In the genomic region with DNA sequence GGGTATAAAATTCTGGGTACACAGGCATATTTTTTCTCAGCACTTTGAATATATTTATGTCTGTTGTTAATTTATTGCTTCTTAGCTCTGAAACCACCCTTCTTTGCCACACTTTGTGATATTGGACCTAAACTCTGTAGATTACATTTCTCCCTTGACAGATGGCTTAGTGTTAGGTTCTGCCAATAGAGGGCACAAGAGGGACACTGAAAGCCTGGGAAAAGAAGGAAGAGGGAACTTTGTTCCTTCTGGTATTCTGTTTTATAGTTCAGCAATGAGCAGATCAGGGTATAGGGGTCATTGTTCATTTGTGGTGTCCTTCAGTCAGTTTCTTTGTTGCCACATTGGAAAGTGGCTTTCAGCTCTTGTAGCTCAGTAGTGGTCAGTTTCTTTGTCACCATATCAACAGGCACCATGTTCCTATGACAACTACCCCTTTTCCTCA, we compare ENCODE assay signal across 11 cellular contexts.
DNase-seq lines count a peak whose midpoint lies in the region; ATAC-seq and TF ChIP-seq lines count a peak whose summit lies in the region.
"Had no signal": no experiment of that assay in that cellular context is flagged by ENCODE, and none has a peak within 500 bp of the region (broad histone marks: within the 10 kb centered on the region; RNA-seq: fewer than 3 reads in every experiment).

No MANE protein-coding gene starts in this region.

- TF ChIP-seq CTCF in C4-2B (conservative IDR thresholded peaks at IDR 0.05) (peak; percentile 63), hepatocyte (IDR thresholded peaks at IDR 0.05; ENCODE audit: poor library complexity) (peak; percentile 45)

- DNase-seq in OCI-M1 (lab: John Stamatoyannopoulos, UW) (peak; percentile 74), hepatocyte (ENCODE audit: low spot score) (peak; percentile 44), anterior cingulate cortex (lab: John Stamatoyannopoulos, UW) (no peak)
- DNase-seq in effector CD8-positive, alpha-beta T cell (lab: John Stamatoyannopoulos, UW), result no peak
- DNase-seq: COR-L47, islet precursor cell, T-helper 2 cell had no signal

- H4K20me1 ChIP-seq in hepatocyte (ENCODE audit: insufficient read depth, poor library complexity, severe bottlenecking), result no peaks in the 10 kb centered on the region

- H3K27me3 ChIP-seq in hepatocyte, result no peaks in the 10 kb centered on the region

- H3K9me3 ChIP-seq in hepatocyte (ENCODE audit: low read depth), result peaks cover 8% of the 10 kb centered on the region

- H3K4me2 ChIP-seq in hepatocyte, result no peak overlapping the region

- peak; percentile 40 for TF ChIP-seq RAD21 in Ishikawa (IDR thresholded peaks at IDR 0.05; ENCODE audit: low read depth)

- TF ChIP-seq EP300 in Ishikawa (IDR thresholded peaks at IDR 0.05; ENCODE audit: borderline replicate concordance), result no peak

- H3K79me2 ChIP-seq in hepatocyte, result no peaks in the 10 kb centered on the region

- no peak overlapping the region for H3K4me3 ChIP-seq in hepatocyte

- no peaks in the 10 kb centered on the region for H3K9me2 ChIP-seq in hepatocyte (replicated peaks; ENCODE audit: insufficient read depth)

- no peak overlapping the region for H3K27ac ChIP-seq in C4-2B
- H3K27ac ChIP-seq in hepatocyte, result no peak overlapping the region

- H3K4me1 ChIP-seq in hepatocyte (ENCODE audit: insufficient read depth), result peaks cover 4% of the 10 kb centered on the region

- ATAC-seq in GM19351 (IDR thresholded peaks at IDR 0.05; ENCODE audit: unreplicated experiment), result no peak
- ATAC-seq in HG03095 (IDR thresholded peaks at IDR 0.05; ENCODE audit: unreplicated experiment), result no peak

- H3K36me3 ChIP-seq in hepatocyte (replicated peaks; ENCODE audit: insufficient read depth, low read depth), result no peaks in the 10 kb centered on the region

- no peak overlapping the region for H2AFZ ChIP-seq in hepatocyte

TF ChIP-seq in Ishikawa, 13 proteins besides CTCF, POLR2A, EP300 and RAD21:
- TF ChIP-seq CREB1 (IDR thresholded peaks at IDR 0.05; ENCODE audit: low read depth), result no peak
- no peak for TF ChIP-seq TEAD4 (IDR thresholded peaks at IDR 0.05)
- no peak for TF ChIP-seq FOXM1 (IDR thresholded peaks at IDR 0.05; ENCODE audit: borderline replicate concordance, low read depth)

Comparison
In these comparisons a context has a peak if more than half of its experiments do, and no peak if none do; other contexts are left out.
1. DNase-seq: peak in OCI-M1 (single experiment) and hepatocyte (single experiment); none in effector CD8-positive, alpha-beta T cell (single experiment) and anterior cingulate cortex (0 of 58).